ENCODE assay signal across 2 cellular contexts in the genomic region with DNA sequence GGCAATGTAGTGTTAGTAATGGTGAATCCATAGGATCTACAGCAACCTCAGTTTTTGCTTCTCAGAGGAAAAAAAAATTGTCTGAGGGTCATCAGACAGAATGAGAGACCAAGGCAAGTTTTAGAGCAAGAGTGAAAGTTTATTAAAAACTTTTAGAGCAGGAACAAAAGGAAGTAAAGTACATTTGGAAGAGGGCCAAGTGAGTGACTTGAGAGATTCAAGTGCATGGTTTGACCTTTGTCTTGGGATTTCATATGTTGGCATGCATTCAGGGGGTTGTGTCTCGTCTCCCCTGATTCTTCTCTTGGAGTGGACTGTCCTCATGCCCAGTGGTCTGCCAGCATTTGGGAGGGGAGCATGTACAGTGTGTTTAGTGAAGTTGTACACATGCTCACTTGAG.
A peak's percentile ranks its signal among the peaks of the same experiment; 100 is the strongest.
TF ChIP-seq lines count a peak whose summit lies in the region.

No MANE protein-coding gene starts in this region.

TF ChIP-seq in HepG2, 621 proteins besides CTCF, POLR2A, EP300 and RAD21:
- TF ChIP-seq HNF4A (CRISPR knock-in tag; IDR thresholded peaks at IDR 0.05) (peak; percentile 8; the same call in 1 of the 2 replicates), ZNF569 (CRISPR knock-in tag; IDR thresholded peaks at IDR 0.05; ENCODE audit: borderline replicate concordance) (no peak), EHMT2 (IDR thresholded peaks at IDR 0.05; ENCODE audit: borderline replicate concordance, low read depth, low read length) (no peak), ZC3H13 (CRISPR knock-in tag; IDR thresholded peaks at IDR 0.05) (no peak), CHD4 (IDR thresholded peaks at IDR 0.05; ENCODE audit: borderline replicate concordance, low read length) (no peak), ZFP41 (CRISPR knock-in tag; IDR thresholded peaks at IDR 0.05; ENCODE audit: borderline replicate concordance) (no peak)
TF ChIP-seq in HepG2: peak in this region for 1.

TF ChIP-seq in K562, 482 proteins besides CTCF, POLR2A, EP300 and RAD21:
- TF ChIP-seq NFIC (IDR thresholded peaks at IDR 0.05) (peak; percentile 31; the same call in 1 of the 2 replicates), NR2C2 (CRISPR knock-in tag; IDR thresholded peaks at IDR 0.05) (no peak), NR2C2 (tag; IDR thresholded peaks at IDR 0.05) (peak; percentile 35; the same call in 1 of the 2 replicates), MAZ (CRISPR knock-in tag; conservative IDR thresholded peaks at IDR 0.05 in 1 of 2, IDR thresholded peaks at IDR 0.05 in 1 of 2) (no peak)
